22 cellular contexts compared by ENCODE assay signal in the genomic region with DNA sequence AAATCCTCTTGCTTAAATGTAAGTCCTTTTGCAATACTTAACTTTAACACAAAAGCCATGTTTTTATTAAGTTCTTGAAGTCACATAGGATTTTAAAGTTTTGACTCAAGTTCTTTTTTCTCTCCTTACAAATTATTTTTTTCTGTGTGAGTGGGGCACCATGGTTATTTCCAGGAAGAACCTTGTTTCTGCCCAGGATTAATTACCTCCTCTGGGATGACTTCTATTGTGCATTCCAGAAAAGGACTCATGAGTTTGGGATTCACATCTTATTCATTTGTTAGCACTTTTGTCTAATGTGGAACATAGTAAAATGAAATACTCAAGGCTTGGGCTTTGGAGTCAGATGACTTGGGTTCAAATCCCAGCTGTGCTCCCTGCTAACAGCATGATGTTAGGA.
"Had no signal": no experiment of that assay in that cellular context is flagged by ENCODE, and none has a peak within 500 bp of the region (broad histone marks: within the 10 kb centered on the region; RNA-seq: fewer than 3 reads in every experiment).

No MANE protein-coding gene starts in this region.

- H3K9me3 ChIP-seq: gastrocnemius medialis, prostate gland, right atrium auricular region, tibial artery had no signal

- H3K27me3 ChIP-seq: gastrocnemius medialis, right atrium auricular region, tibial artery had no signal

- H3K36me3 ChIP-seq: gastrocnemius medialis, prostate gland, right atrium auricular region, tibial artery had no signal

- H3K4me1 ChIP-seq: gastrocnemius medialis, prostate gland, right atrium auricular region, tibial artery had no signal

- H3K4me3 ChIP-seq: gastrocnemius medialis, prostate gland, right atrium auricular region, tibial artery had no signal

- H3K27ac ChIP-seq: gastrocnemius medialis, prostate gland, right atrium auricular region, tibial artery had no signal

- DNase-seq: activated CD4-positive, alpha-beta memory T cell treated with anti-CD3 and anti-CD28 coated beads for 36 hours; activated CD4-positive, alpha-beta T cell treated with anti-CD3 and anti-CD28 coated beads for 4 hours; activated CD4-positive, CD25-positive, alpha-beta regulatory T cell; activated effector memory CD4-positive, alpha-beta T cell treated with anti-CD3 and anti-CD28 coated beads, Interleukin-2, amount 50 U/mL, for 16 hours; activated naive CD4-positive, alpha-beta T cell treated with anti-CD3 and anti-CD28 coated beads, Interleukin-2, amount 50 U/mL, for 16 hours; activated naive CD8-positive, alpha-beta T cell treated with anti-CD3 and anti-CD28 coated beads, Interleukin-2, amount 50 U/mL, for 24 hours; anterior cingulate cortex; central memory CD4-positive, alpha-beta T cell; dermis blood vessel endothelial cell; effector CD8-positive, alpha-beta T cell; erythroblast; gastrocnemius medialis; head of caudate nucleus; hypothalamus; left ventricle myocardium superior; mammary epithelial cell; natural killer cell; stimulated activated CD4-positive, alpha-beta T cell treated with anti-CD3 and anti-CD28 coated beads, Interleukin-4, amount 100 ng/mL, for 24 hours; T1000; tibial artery had no signal

- ATAC-seq: activated naive CD8-positive, alpha-beta T cell treated with anti-CD3 and anti-CD28 coated beads, Interleukin-2, amount 50 U/mL, for 24 hours; gastrocnemius medialis; left ventricle myocardium superior; natural killer cell had no signal
